ENCODE assay signal across 19 cellular contexts in genomic region chr1:28085129-28085528, GRCh38. TPM values are rescaled to one million over a fixed set of nuclear protein-coding genes. Genes with fewer than 3 reads are reported as not detected.
DNase-seq lines count a peak whose midpoint lies in the region; ATAC-seq, FAIRE-seq and TF ChIP-seq lines count a peak whose summit lies in the region.
"Had no signal": no experiment of that assay in that cellular context is flagged by ENCODE, and none has a peak within 500 bp of the region (broad histone marks: within the 10 kb centered on the region; RNA-seq: fewer than 3 reads in every experiment).

No MANE protein-coding gene starts in this region.

- no TSS peak for BruUV-seq in Panc1 (replicated peaks; lab: Mats Ljungman, UMichigan)
- no TSS peak for BruUV-seq in MCF 10A (replicated peaks; lab: Mats Ljungman, UMichigan)

- DNase-seq in DND-41 (no peak), Panc1 (ENCODE audit: low read depth, low spot score) (no peak), keratinocyte (ENCODE audit: low read depth, low spot score) (no peak), GM20000 (ENCODE audit: low spot score) (no peak), MCF 10A (ENCODE audit: unreplicated experiment) (no peak)
- DNase-seq: CD8-positive, alpha-beta T cell; GOT3; HFFc6; KG1; MM.1S; NCI-H1105; NCI-H187; NCI-H446; NCI-H774; RPMI8226; SW 1271 had no signal

- H3K27me3 ChIP-seq in DND-41 (ENCODE audit: insufficient read depth, low read length, poor library complexity) (no peaks in the 10 kb centered on the region), Panc1 (ENCODE audit: control insufficient read depth, insufficient read depth, low read length) (no peaks in the 10 kb centered on the region), keratinocyte (ENCODE audit: control insufficient read depth, extremely low read depth, insufficient read depth, low read length) (no peaks in the 10 kb centered on the region)

- no peaks in the 10 kb centered on the region for H3K9me1 ChIP-seq in keratinocyte (ENCODE audit: control insufficient read depth, extremely low read depth, insufficient read depth, low read length)

- H3K9me3 Mint-ChIP-seq in MCF 10A (ENCODE audit: unreplicated experiment): no peaks in the 10 kb centered on the region
- H3K9me3 Mint-ChIP-seq: CD8-positive, alpha-beta T cell; HFFc6 had no signal

- POLR2A ChIA-PET in Panc1 (lab: Charles Lee) (interaction anchor here (0.5 kb wide), 1 partner anchor 58 kb away, joined by 3 read pairs; no protein-coding TSS in a partner anchor), MCF 10A (lab: Yijun Ruan, JAX) (interaction anchor here (1.4 to 4.8 kb wide), 3 partner anchors 19 to 147 kb away, joined by 3 to 78 read pairs (median 5); no protein-coding TSS in a partner anchor)

- H3K4me3 ChIP-seq in DND-41 (ENCODE audit: low read depth in 1 of 2, low read length in 2 of 2) (no peak overlapping the region), GM12875 (ENCODE audit: low read depth, low read length) (peak overlapping the region; percentile 23), Panc1 (ENCODE audit: low read depth in 2 of 2, low read length in 2 of 2) (peak overlapping the region; percentile 1 to 2; a peak in 1 of 4 replicates), keratinocyte (ENCODE audit: control insufficient read depth in 2 of 3, extremely low read depth in 1 of 3, insufficient read depth in 2 of 3, low read depth in 1 of 3, low read length in 3 of 3) (no peak overlapping the region)

- H3K9me3 ChIP-seq in DND-41 (ENCODE audit: insufficient read depth, low read length, severe bottlenecking) (no peaks in the 10 kb centered on the region), Panc1 (ENCODE audit: control insufficient read depth, insufficient read depth, low read depth, low read length) (no peaks in the 10 kb centered on the region), keratinocyte (ENCODE audit: control insufficient read depth, low read depth, low read length) (no peaks in the 10 kb centered on the region)

- H3K9ac ChIP-seq in DND-41 (ENCODE audit: low read depth, low read length) (no peak overlapping the region), keratinocyte (ENCODE audit: control insufficient read depth, extremely low read depth, insufficient read depth, low read length) (no peak overlapping the region)

- H3K27ac ChIP-seq in DND-41 (ENCODE audit: low read length) (no peak overlapping the region), Panc1 (ENCODE audit: low read length) (peak overlapping the region; percentile 29; the same call in 1 of the 2 replicates), keratinocyte (ENCODE audit: control insufficient read depth, insufficient read depth, low read length) (no peak overlapping the region)
- H3K27ac ChIP-seq: HL-60 had no signal

- H3K27ac Mint-ChIP-seq in MCF 10A (ENCODE audit: low read depth, unreplicated experiment): no peak overlapping the region
- H3K27ac Mint-ChIP-seq: HFFc6 had no signal

- H3K4me2 ChIP-seq in DND-41 (ENCODE audit: insufficient read depth, low read length): peak overlapping the region; percentile 86; the same call in 1 of the 2 replicates
- peak overlapping the region; percentile 25 for H3K4me2 ChIP-seq in keratinocyte (ENCODE audit: control insufficient read depth, extremely low read depth, insufficient read depth, low read depth, low read length)

- H2AFZ ChIP-seq in DND-41 (ENCODE audit: low read depth, low read length): no peak overlapping the region
- no peak overlapping the region for H2AFZ ChIP-seq in keratinocyte (ENCODE audit: control insufficient read depth, low read length)

- H3K4me1 ChIP-seq in DND-41 (ENCODE audit: insufficient read depth, low read length): peaks cover 37% of the 10 kb centered on the region
- peaks cover 34% of the 10 kb centered on the region for H3K4me1 ChIP-seq in Panc1 (ENCODE audit: control insufficient read depth, insufficient read depth, low read length)
- peaks cover 25% of the 10 kb centered on the region for H3K4me1 ChIP-seq in keratinocyte (ENCODE audit: control insufficient read depth, extremely low read depth, insufficient read depth, low read length)

- H3K79me2 ChIP-seq in DND-41 (ENCODE audit: insufficient read depth, low read length) (peaks cover 79% of the 10 kb centered on the region), keratinocyte (ENCODE audit: control insufficient read depth, insufficient read depth, low read length) (peaks cover 77% of the 10 kb centered on the region)

- dilution Hi-C loops in keratinocyte (cut with MboI; ENCODE audit: extremely low pct_ligation_motif_present, low sequenced_read_pairs): no loop called here

- FAIRE-seq in keratinocyte (lab: Jason Lieb, UNC): no peak

- intact Hi-C loops in Panc1 (cut with micrococcal nuclease; ENCODE audit: unreplicated experiment) (no loop called here), MCF 10A (cut with micrococcal nuclease) (no loop called here)

- no peak for ATAC-seq in DND-41 (ENCODE audit: insufficient read depth, low read depth)
- ATAC-seq in Panc1: no peak
- no peak for ATAC-seq in HG03342 (IDR thresholded peaks at IDR 0.05; ENCODE audit: unreplicated experiment)
- ATAC-seq: CD8-positive, alpha-beta T cell had no signal

- H3K27me3 Mint-ChIP-seq in MCF 10A (ENCODE audit: insufficient read depth, unreplicated experiment): no peaks in the 10 kb centered on the region

- no peak overlapping the region for H3K4me3 Mint-ChIP-seq in MCF 10A (ENCODE audit: unreplicated experiment)
- H3K4me3 Mint-ChIP-seq: CD8-positive, alpha-beta T cell had no signal

- peaks cover 21% of the 10 kb centered on the region for H3K4me1 Mint-ChIP-seq in MCF 10A (ENCODE audit: insufficient read depth, unreplicated experiment)

- CTCF ChIA-PET in Panc1 (lab: Charles Lee) (no interaction called here), MCF 10A (lab: Yijun Ruan, JAX) (interaction anchor here (0.5 to 0.7 kb wide), 2 partner anchors 19 to 85 kb away, joined by 4 read pairs; no protein-coding TSS in a partner anchor)

- H4K20me1 ChIP-seq in DND-41 (ENCODE audit: insufficient read depth, low read length) (peaks cover 3% of the 10 kb centered on the region; the same call in 1 of the 2 replicates), keratinocyte (ENCODE audit: control insufficient read depth, extremely low read depth, insufficient read depth, low read length) (no peaks in the 10 kb centered on the region)

- peaks cover 5% of the 10 kb centered on the region for H3K36me3 Mint-ChIP-seq in MCF 10A (ENCODE audit: insufficient read depth, unreplicated experiment)

- H3K36me3 ChIP-seq in DND-41 (ENCODE audit: insufficient read depth, low read length) (peaks cover 3% of the 10 kb centered on the region; the same call in 1 of the 2 replicates), Panc1 (ENCODE audit: control insufficient read depth, insufficient read depth, low read length) (peaks cover 5% of the 10 kb centered on the region; the same call in 1 of the 2 replicates), keratinocyte (ENCODE audit: control insufficient read depth in 2 of 2, extremely low read depth in 1 of 2, insufficient read depth in 2 of 2, low read length in 2 of 2) (peaks cover 0 to 1% of the 10 kb centered on the region in 2 experiments)

- no peak for TF ChIP-seq CTCF in DND-41 (IDR thresholded peaks at IDR 0.05; ENCODE audit: borderline replicate concordance, extremely low read depth, low read length, poor library complexity, severe bottlenecking)
- TF ChIP-seq CTCF in GM12875 (IDR thresholded peaks at IDR 0.05; ENCODE audit: borderline replicate concordance, insufficient read depth, low read depth, low read length): no peak
- TF ChIP-seq CTCF in Panc1 (IDR thresholded peaks at IDR 0.05): no peak
- no peak for TF ChIP-seq CTCF in keratinocyte (optimal IDR thresholded peaks at IDR 0.05 in 1 of 3, IDR thresholded peaks at IDR 0.05 in 1 of 3, conservative IDR thresholded peaks at IDR 0.05 in 1 of 3; ENCODE audit: extremely low read depth in 1 of 3, insufficient read depth in 2 of 3, low read length in 3 of 3)
- TF ChIP-seq CTCF in GM20000 (IDR thresholded peaks at IDR 0.05; ENCODE audit: extremely low read depth, missing control alignments): no peak
- no peak for TF ChIP-seq CTCF in MCF 10A (IDR thresholded peaks at IDR 0.05; ENCODE audit: unreplicated experiment)

- in situ Hi-C loops in Panc1 (cut with HindIII; ENCODE audit: low pct_unique_long_range_greater_than_20kb, low sequenced_read_pairs): no loop called here

RNA-seq across cellular contexts. Expression of gene EYA3, which starts 3.3 kb away (rescaled TPM):
- 17.5 TPM for total RNA-seq in Panc1 (2021; ENCODE audit: unreplicated experiment)
- 5.4 TPM for polyA plus RNA-seq in Panc1 (2012; ENCODE audit: insufficient read length)
- polyA plus RNA-seq in keratinocyte: 15.5 to 17.7 TPM (median 17.6 TPM) in 3 replicates
- 4.9 TPM for polyA plus RNA-seq in keratinocyte (2011; ENCODE audit: low read depth)
- polyA plus RNA-seq in keratinocyte (2011; cell fraction: cytosol; rRNA removed): 7.5 and 13.3 TPM in 2 replicates
- 20.1 and 21.5 TPM in 2 replicates for polyA plus RNA-seq in keratinocyte (2011; cell fraction: nucleus; rRNA removed)
- 8.4 and 11.3 TPM in 2 replicates for polyA plus RNA-seq in keratinocyte (2012; ENCODE audit: low replicate concordance)
- polyA minus RNA-seq in keratinocyte: 21.7 to 60.5 TPM (median 39.6 TPM) in 3 replicates
- 22.8 TPM for polyA minus RNA-seq in keratinocyte (2011; cell fraction: cytosol; rRNA and poly(A)+ RNA removed)
- 22.2 and 24.5 TPM in 2 replicates for polyA minus RNA-seq in keratinocyte (2011; cell fraction: nucleus; rRNA and poly(A)+ RNA removed)
- 13.3 and 14.4 TPM in 2 replicates for total RNA-seq in MCF 10A (2022)

Comparison
In these comparisons a context has a peak if more than half of its experiments do, and no peak if none do; other contexts are left out.
1. H3K4me3 ChIP-seq: peak in GM12875 (single experiment) and Panc1 (2 of 2); none in DND-41 (0 of 2) and keratinocyte (0 of 3).